18 cellular contexts compared by ENCODE assay signal in genomic region chr6:156789081-156789943, GRCh38. TPM values are rescaled to one million over a fixed set of nuclear protein-coding genes. Genes with fewer than 3 reads are reported as not detected.
DNase-seq lines count a peak whose midpoint lies in the region; ATAC-seq, FAIRE-seq and TF ChIP-seq lines count a peak whose summit lies in the region.
"Had no signal": no experiment of that assay in that cellular context is flagged by ENCODE, and none has a peak within 500 bp of the region (broad histone marks: within the 10 kb centered on the region; RNA-seq: fewer than 3 reads in every experiment).

No MANE protein-coding gene starts in this region.

- peaks cover 25 to 69% of the 10 kb centered on the region in 2 experiments for H3K79me1 ChIP-seq in IMR-90 (ENCODE audit: low read depth in 1 of 2, low read length in 2 of 2)

- intact Hi-C loops in IMR-90 (cut with micrococcal nuclease) (no loop called here), K562 (cut with micrococcal nuclease) (no loop called here)

- H4K20me1 ChIP-seq in IMR-90 (ENCODE audit: insufficient read depth, low read length) (peaks cover 80% of the 10 kb centered on the region), K562 (replicated peaks; ENCODE audit: control insufficient read depth, insufficient read depth, low read length) (peaks cover 18% of the 10 kb centered on the region)

- no peak for ATAC-seq in IMR-90 (ENCODE audit: low read depth)
- peak; percentile 24; the same call in 2 of the 3 replicates for ATAC-seq in K562
- ATAC-seq in stimulated activated memory B cell treated with anti-CD40 and anti-IgM and Interleukin-4, amounts not matched to agents 10 μg/mL and 1 μg/mL and 100 μg/mL, for 72 hours: no peak
- ATAC-seq in GM21367 (IDR thresholded peaks at IDR 0.05; ENCODE audit: unreplicated experiment): no peak
- ATAC-seq in GM18870 (IDR thresholded peaks at IDR 0.05; ENCODE audit: unreplicated experiment): no peak

- no peak overlapping the region for H2BK5ac ChIP-seq in IMR-90 (ENCODE audit: low read depth, low read length, poor library complexity, severe bottlenecking)

- 100% methylated on average over 1 of the region's 7 CpGs; no CpG with 5 or more reads in 1 of the 2 experiments for WGBS in IMR-90 (ENCODE audit: extremely low coverage in 2 of 2, insufficient read length in 1 of 2), 2 experiments
- WGBS in K562 (ENCODE audit: insufficient coverage, low coverage, missing lambda C conversion rate): 58% methylated on average over 7 of the region's 7 CpGs

- no peak overlapping the region for H2BK15ac ChIP-seq in IMR-90 (ENCODE audit: low read depth, low read length)

- TF ChIP-seq CTCF in IMR-90 (conservative IDR thresholded peaks at IDR 0.05; ENCODE audit: low read depth, low read length) (no peak), K562 (IDR thresholded peaks at IDR 0.05 in 2 of 3, conservative IDR thresholded peaks at IDR 0.05 in 1 of 3; ENCODE audit: insufficient read depth in 2 of 3, low read depth in 1 of 3, low read length in 3 of 3) (no peak)

- H3K9me3 ChIP-seq in IMR-90 (ENCODE audit: control insufficient read depth, insufficient read depth, low read length): no peaks in the 10 kb centered on the region
- no peaks in the 10 kb centered on the region for H3K9me3 ChIP-seq in K562 (replicated peaks; ENCODE audit: control insufficient read depth, insufficient read depth, low read depth, low read length)
- H3K9me3 ChIP-seq: breast epithelium, transverse colon had no signal

- no peak overlapping the region for H2AK5ac ChIP-seq in IMR-90 (ENCODE audit: low read depth, low read length)

- H3K27me3 ChIP-seq in IMR-90 (ENCODE audit: control insufficient read depth, insufficient read depth, low read length) (no peaks in the 10 kb centered on the region), K562 (ENCODE audit: control insufficient read depth in 2 of 2, insufficient read depth in 2 of 2, low read length in 2 of 2) (no peaks in the 10 kb centered on the region)
- H3K27me3 ChIP-seq: breast epithelium, transverse colon had no signal

- DNase-seq in activated naive CD8-positive, alpha-beta T cell treated with anti-CD3 and anti-CD28 coated beads for 36 hours: no peak
- DNase-seq in IMR-90 (no peak), K562 (ENCODE audit: extremely low read depth in 1 of 4, low spot score in 3 of 4) (no peak), SHP77 treated with DMSO at 0.1 percent for 48 hours (lab: John Stamatoyannopoulos, UW) (no peak)
- DNase-seq: activated CD4-positive, alpha-beta memory T cell treated with anti-CD3 and anti-CD28 coated beads for 36 hours; dermis blood vessel endothelial cell; NCI-H1694; NCI-H226; NK-92 treated with Interleukin-12 subunit alpha and Interleukin-12 subunit beta, amount 100 ng/mL, for 24 hours; nucleus accumbens; stimulated activated naive CD4-positive, alpha-beta T cell; transverse colon had no signal

- no peak overlapping the region for H4K5ac ChIP-seq in IMR-90 (ENCODE audit: low read depth, low read length)

- H3K14ac ChIP-seq in IMR-90 (replicated peaks; ENCODE audit: low read depth, low read length): no peak overlapping the region

- H3K27ac ChIP-seq in IMR-90 (ENCODE audit: insufficient read depth, low read length) (no peak overlapping the region), K562 (ENCODE audit: extremely low read depth, low read depth, low read length) (no peak overlapping the region)
- H3K27ac ChIP-seq: breast epithelium, transverse colon had no signal

- POLR2A ChIA-PET in IMR-90 (lab: Charles Lee; ENCODE audit: unreplicated experiment) (no interaction called here), K562 (lab: Yijun Ruan, JAX) (interaction anchor here (0.5 to 2.4 kb wide), 6 partner anchors 10 to 439 kb away, joined by 3 to 9 read pairs (median 4); partner anchors contain the start of gene ARID1B)

- FAIRE-seq in K562 (lab: Jason Lieb, UNC): no peak
- FAIRE-seq: frontal cortex had no signal

- H3K18ac ChIP-seq in IMR-90 (ENCODE audit: low read depth, low read length): no peak overlapping the region

- H3K4me3 Mint-ChIP-seq in activated naive CD8-positive, alpha-beta T cell: peak overlapping the region; percentile 1
- no peak overlapping the region for H3K4me3 Mint-ChIP-seq in activated naive CD8-positive, alpha-beta T cell treated with anti-CD3 and anti-CD28 coated beads for 36 hours
- H3K4me3 Mint-ChIP-seq in stimulated activated memory B cell treated with anti-CD40 and anti-IgM and Interleukin-4, amounts not matched to agents 10 μg/mL and 1 μg/mL and 100 μg/mL, for 72 hours: no peak overlapping the region
- H3K4me3 Mint-ChIP-seq: activated CD4-positive, alpha-beta memory T cell treated with anti-CD3 and anti-CD28 coated beads for 36 hours had no signal

- no peak overlapping the region for H3K4me3 ChIP-seq in IMR-90 (ENCODE audit: insufficient read depth, low read depth, low read length)
- no peak overlapping the region for H3K4me3 ChIP-seq in K562
- H3K4me3 ChIP-seq: breast epithelium, transverse colon had no signal

- H2BK20ac ChIP-seq in IMR-90 (ENCODE audit: low read depth, low read length): no peak overlapping the region

- H3K4me2 ChIP-seq in IMR-90 (ENCODE audit: low read depth, low read length) (no peak overlapping the region), K562 (ENCODE audit: insufficient read depth, low read length) (no peak overlapping the region)

- H3K27me3 Mint-ChIP-seq in activated naive CD8-positive, alpha-beta T cell: no peaks in the 10 kb centered on the region
- H3K27me3 Mint-ChIP-seq in activated naive CD8-positive, alpha-beta T cell treated with anti-CD3 and anti-CD28 coated beads for 36 hours: no peaks in the 10 kb centered on the region
- no peaks in the 10 kb centered on the region for H3K27me3 Mint-ChIP-seq in stimulated activated memory B cell treated with anti-CD40 and anti-IgM and Interleukin-4, amounts not matched to agents 10 μg/mL and 1 μg/mL and 100 μg/mL, for 72 hours
- H3K27me3 Mint-ChIP-seq: activated CD4-positive, alpha-beta memory T cell treated with anti-CD3 and anti-CD28 coated beads for 36 hours had no signal

- peak overlapping the region; percentile 17; the same call in 1 of the 2 replicates for H3K23ac ChIP-seq in IMR-90 (ENCODE audit: low read depth, low read length)

- H3K9me1 ChIP-seq in IMR-90 (ENCODE audit: insufficient read depth, low read length) (peaks cover 15% of the 10 kb centered on the region), K562 (ENCODE audit: control insufficient read depth, insufficient read depth, low read length) (no peaks in the 10 kb centered on the region)

- H3K4me1 ChIP-seq in IMR-90 (ENCODE audit: control insufficient read depth, insufficient read depth, low read length) (peaks cover 17% of the 10 kb centered on the region), K562 (replicated peaks in 1 of 2; ENCODE audit: control insufficient read depth in 2 of 2, insufficient read depth in 2 of 2, low read length in 2 of 2) (peaks cover 7 to 9% of the 10 kb centered on the region in 2 experiments; a peak in 4 of 5 replicates)

- no peak overlapping the region for H4K8ac ChIP-seq in IMR-90 (ENCODE audit: low read depth in 2 of 2, low read length in 2 of 2)

- no peaks in the 10 kb centered on the region for H3K9me3 Mint-ChIP-seq in activated naive CD8-positive, alpha-beta T cell (ENCODE audit: low read depth)
- H3K9me3 Mint-ChIP-seq in activated naive CD8-positive, alpha-beta T cell treated with anti-CD3 and anti-CD28 coated beads for 36 hours: no peaks in the 10 kb centered on the region
- no peaks in the 10 kb centered on the region for H3K9me3 Mint-ChIP-seq in stimulated activated memory B cell treated with anti-CD40 and anti-IgM and Interleukin-4, amounts not matched to agents 10 μg/mL and 1 μg/mL and 100 μg/mL, for 72 hours
- H3K9me3 Mint-ChIP-seq: activated CD4-positive, alpha-beta memory T cell treated with anti-CD3 and anti-CD28 coated beads for 36 hours had no signal

- H2AFZ ChIP-seq in IMR-90 (replicated peaks; ENCODE audit: low read length, poor library complexity) (no peak overlapping the region), K562 (ENCODE audit: low read depth, low read length) (no peak overlapping the region)

- H3K27ac Mint-ChIP-seq in activated naive CD8-positive, alpha-beta T cell: no peak overlapping the region
- no peak overlapping the region for H3K27ac Mint-ChIP-seq in activated naive CD8-positive, alpha-beta T cell treated with anti-CD3 and anti-CD28 coated beads for 36 hours
- H3K27ac Mint-ChIP-seq in stimulated activated memory B cell treated with anti-CD40 and anti-IgM and Interleukin-4, amounts not matched to agents 10 μg/mL and 1 μg/mL and 100 μg/mL, for 72 hours: peak overlapping the region; percentile 51
- H3K27ac Mint-ChIP-seq: activated CD4-positive, alpha-beta memory T cell treated with anti-CD3 and anti-CD28 coated beads for 36 hours had no signal

- H3K79me2 ChIP-seq in K562 (ENCODE audit: control insufficient read depth, insufficient read depth, low read length): peaks cover 99% of the 10 kb centered on the region

- H3K56ac ChIP-seq in IMR-90 (ENCODE audit: extremely low read depth, insufficient read depth, low read length): no peak overlapping the region

- H2AK9ac ChIP-seq in IMR-90 (replicated peaks; ENCODE audit: low read depth, low read length, poor library complexity): no peak overlapping the region

- H3K9ac ChIP-seq in IMR-90 (ENCODE audit: low read depth, low read length) (no peak overlapping the region), K562 (ENCODE audit: insufficient read depth in 1 of 2, low read depth in 2 of 2, low read length in 2 of 2) (no peak overlapping the region)

- no peak for TF ChIP-seq POLR2A in IMR-90 (IDR thresholded peaks at IDR 0.05; ENCODE audit: low read depth, low read length)
- 0 out of 2 replicates have a peak, but pooled peaks have one; percentile 26 for TF ChIP-seq POLR2A in K562 (conservative IDR thresholded peaks at IDR 0.05)

- BruUV-seq in IMR-90 (replicated peaks; lab: Mats Ljungman, UMichigan) (no TSS peak), K562 (replicated peaks; lab: Mats Ljungman, UMichigan) (no TSS peak)

- dilution Hi-C loops in IMR-90 (cut with HindIII; ENCODE audit: low sequenced_read_pairs, unreplicated experiment): no loop called here

- H2BK120ac ChIP-seq in IMR-90 (ENCODE audit: low read depth, low read length): no peak overlapping the region

- TF ChIP-seq EP300 in K562 (IDR thresholded peaks at IDR 0.05; ENCODE audit: low read length): no peak

- in situ Hi-C loops in IMR-90 (cut with MboI; ENCODE audit: low sequenced_read_pairs): loop anchor here (10.0 kb wide), 2 partner anchors 165 to 225 kb away; no protein-coding TSS in a partner anchor
- in situ Hi-C loops in K562 (cut with MboI): no loop called here

- H3K36me3 Mint-ChIP-seq in activated naive CD8-positive, alpha-beta T cell: peaks cover 2% of the 10 kb centered on the region
- peaks cover 19% of the 10 kb centered on the region for H3K36me3 Mint-ChIP-seq in activated naive CD8-positive, alpha-beta T cell treated with anti-CD3 and anti-CD28 coated beads for 36 hours
- peaks cover 26% of the 10 kb centered on the region for H3K36me3 Mint-ChIP-seq in stimulated activated memory B cell treated with anti-CD40 and anti-IgM and Interleukin-4, amounts not matched to agents 10 μg/mL and 1 μg/mL and 100 μg/mL, for 72 hours

- no peak overlapping the region for H4K91ac ChIP-seq in IMR-90 (ENCODE audit: insufficient read depth, low read depth, low read length)

- CTCF ChIA-PET in IMR-90 (lab: Yijun Ruan, JAX): interaction anchor here (0.7 kb wide), 1 partner anchor 203 kb away, joined by 3 read pairs; no protein-coding TSS in a partner anchor
- CTCF ChIA-PET in K562 (lab: Yijun Ruan, JAX; ENCODE audit: low intra/inter-chr PET ratio): no interaction called here

- H3K4ac ChIP-seq in IMR-90 (ENCODE audit: low read depth, low read length): no peak overlapping the region

- TF ChIP-seq RAD21 in IMR-90 (IDR thresholded peaks at IDR 0.05; ENCODE audit: low read length) (no peak), K562 (CRISPR knock-in tag; conservative IDR thresholded peaks at IDR 0.05 in 1 of 2, IDR thresholded peaks at IDR 0.05 in 1 of 2) (no peak)

- H3K4me1 Mint-ChIP-seq in activated naive CD8-positive, alpha-beta T cell (ENCODE audit: low read depth): peaks cover 91% of the 10 kb centered on the region
- H3K4me1 Mint-ChIP-seq in activated naive CD8-positive, alpha-beta T cell treated with anti-CD3 and anti-CD28 coated beads for 36 hours: peaks cover 74% of the 10 kb centered on the region
- peaks cover 95% of the 10 kb centered on the region for H3K4me1 Mint-ChIP-seq in stimulated activated memory B cell treated with anti-CD40 and anti-IgM and Interleukin-4, amounts not matched to agents 10 μg/mL and 1 μg/mL and 100 μg/mL, for 72 hours

- peaks cover 2% of the 10 kb centered on the region for H3K36me3 ChIP-seq in IMR-90 (ENCODE audit: control insufficient read depth, insufficient read depth, low read length)
- peaks cover 16% of the 10 kb centered on the region; the same call in 2 of the 3 replicates for H3K36me3 ChIP-seq in K562 (ENCODE audit: control insufficient read depth, insufficient read depth, low read length)
- H3K36me3 ChIP-seq: breast epithelium, transverse colon had no signal

RNA-seq across cellular contexts. Expression of gene ARID1B, which starts 12.1 kb away (rescaled TPM):
- 10 to 100 TPM; 40.6 to 41.5 TPM for total RNA-seq in activated naive CD8-positive, alpha-beta T cell treated with anti-CD3 and anti-CD28 coated beads for 36 hours
- total RNA-seq in IMR-90 (2012; rRNA removed) (14.5 and 22.8 TPM in 2 replicates), K562 (2014; rRNA removed) (19.3 and 21.3 TPM in 2 replicates), K562 (2014; rRNA removed; fragmentation: Illumina TruSeq; extraction: Trizol) (32.9 and 37.6 TPM in 2 replicates), K562 (2015; rRNA removed; fragmentation: Illumina TruSeq; extraction: Trizol) (33.7 and 34.3 TPM in 2 replicates), K562 (2021) (48.6 and 50.5 TPM in 2 replicates)
- polyA plus RNA-seq in IMR-90 (2012; rRNA removed) (17.5 and 20.1 TPM in 2 replicates), K562 (2011; rRNA removed) (20.5 and 20.7 TPM in 2 replicates), K562 (2014; fragmentation: Illumina TruSeq; extraction: Trizol) (26.2 and 30.1 TPM in 2 replicates), K562 (2014; fragmentation: Nextera tagmentation; extraction: Ambion mirVana) (10 to 100 TPM; 12.5 to 25.8 TPM), K562 (2014; rRNA removed) (21.8 and 22.3 TPM in 2 replicates)
- polyA plus RNA-seq in IMR-90 (2012; cell fraction: cytosol; rRNA removed): 9.7 and 16.0 TPM in 2 replicates
- polyA plus RNA-seq in IMR-90 (2012; cell fraction: nucleus; rRNA removed; ENCODE audit: low replicate concordance): 28.7 and 32.4 TPM in 2 replicates
- total RNA-seq in K562 (2011; cell fraction: chromatin; rRNA removed; ENCODE audit: low replicate concordance): 166 and 348 TPM in 2 replicates
- total RNA-seq in K562 (2011; cell fraction: nucleolus; rRNA removed): 89.6 and 106 TPM in 2 replicates
- 226 and 418 TPM in 2 replicates for total RNA-seq in K562 (2011; cell fraction: nucleoplasm; rRNA removed)
- 16.9 and 20.5 TPM in 2 replicates for polyA plus RNA-seq in K562 (2011; cell fraction: cytosol; rRNA removed)
- polyA plus RNA-seq in K562 (2011; cell fraction: nucleus; rRNA removed): 46.8 and 68.6 TPM in 2 replicates
- 25.9 and 27.1 TPM in 2 replicates for polyA plus RNA-seq in K562 (2012)
- 81.8 and 86.3 TPM in 2 replicates for polyA minus RNA-seq in K562 (2011; rRNA and poly(A)+ RNA removed)
- polyA minus RNA-seq in K562 (2011; cell fraction: cytosol; rRNA and poly(A)+ RNA removed): 64.9 and 82.5 TPM in 2 replicates
- 157 and 175 TPM in 2 replicates for polyA minus RNA-seq in K562 (2011; cell fraction: nucleus; rRNA and poly(A)+ RNA removed)
